13 cellular contexts compared by ENCODE assay signal in genomic region chr17:82018152-82019041, GRCh38. TPM values are rescaled to one million over a fixed set of nuclear protein-coding genes. Genes with fewer than 3 reads are reported as not detected.
A peak's percentile ranks its signal among the peaks of the same experiment; 100 is the strongest.
DNase-seq lines count a peak whose midpoint lies in the region; ATAC-seq, FAIRE-seq and TF ChIP-seq lines count a peak whose summit lies in the region.
"Had no signal": no experiment of that assay in that cellular context is flagged by ENCODE, and none has a peak within 500 bp of the region (broad histone marks: within the 10 kb centered on the region; RNA-seq: fewer than 3 reads in every experiment).

No MANE protein-coding gene starts in this region.

- no peaks in the 10 kb centered on the region for H3K27me3 ChIP-seq in neuronal stem cell (ENCODE audit: control insufficient read depth in 3 of 3, insufficient read depth in 3 of 3, low read depth in 1 of 3, low read length in 3 of 3)
- H3K27me3 ChIP-seq: body of pancreas had no signal

- DNase-seq in NCI-H82 (lab: John Stamatoyannopoulos, UW): peak; percentile 28
- no peak for DNase-seq in NCI-H82 treated with DMSO at 0.1 percent for 48 hours (lab: John Stamatoyannopoulos, UW; ENCODE audit: unreplicated experiment)
- DNase-seq in NCI-H774 (lab: John Stamatoyannopoulos, UW): peak; percentile 63
- DNase-seq in neuronal stem cell (ENCODE audit: low spot score): no peak
- no peak for DNase-seq in H54 (ENCODE audit: insufficient read length, low spot score)
- DNase-seq: activated CD4-positive, alpha-beta T cell treated with anti-CD3 and anti-CD28 coated beads for 4 hours; effector memory CD8-positive, alpha-beta T cell; foreskin melanocyte; NCI-H1436 treated with DMSO at 0.1 percent for 48 hours; stimulated activated CD4-positive, alpha-beta T cell treated with anti-CD3 and anti-CD28 coated beads, Interleukin-4, amount 100 ng/mL, for 1 hour had no signal

- no peak overlapping the region for H3K27ac ChIP-seq in neuronal stem cell (replicated peaks; ENCODE audit: low read length)

- H3K9me3 ChIP-seq in neuronal stem cell (replicated peaks in 1 of 2; ENCODE audit: control insufficient read depth in 2 of 2, insufficient read depth in 1 of 2, low read depth in 1 of 2, low read length in 2 of 2): no peaks in the 10 kb centered on the region
- H3K9me3 ChIP-seq: body of pancreas had no signal

- peaks cover 6 to 27% of the 10 kb centered on the region in 2 donors for H3K36me3 ChIP-seq in neuronal stem cell (replicated peaks in 1 of 2; ENCODE audit: control insufficient read depth in 2 of 2, insufficient read depth in 2 of 2, low read length in 2 of 2)

- H2BK12ac ChIP-seq in neuronal stem cell (ENCODE audit: low read length): no peak overlapping the region

- H3K9ac ChIP-seq in neuronal stem cell (ENCODE audit: low read depth, low read length, poor library complexity): peak overlapping the region; percentile 21

- no peak overlapping the region for H3K23ac ChIP-seq in neuronal stem cell (ENCODE audit: low read depth, low read length, poor library complexity)

- H2AK5ac ChIP-seq in neuronal stem cell (ENCODE audit: low read depth, low read length): no peak overlapping the region

- ATAC-seq in GM18868 (IDR thresholded peaks at IDR 0.05; ENCODE audit: unreplicated experiment): no peak
- ATAC-seq: body of pancreas; effector memory CD8-positive, alpha-beta T cell; stimulated activated memory B cell treated with anti-CD40 and anti-IgM and Interleukin-4, amounts not matched to agents 10 μg/mL and 1 μg/mL and 100 μg/mL, for 72 hours had no signal

- no peak overlapping the region for H4K91ac ChIP-seq in neuronal stem cell (ENCODE audit: low read depth, low read length, poor library complexity)

- TF ChIP-seq POLR2A in H54 (IDR thresholded peaks at IDR 0.05; ENCODE audit: low read depth, low read length): no peak

- WGBS in neuronal stem cell (ENCODE audit: extremely low coverage in 2 of 2, insufficient read length in 2 of 2, insufficient replicate concordance in 1 of 2), 2 donors: no CpG with 5 or more reads among the region's 20 CpGs

- H2AFZ ChIP-seq in neuronal stem cell (ENCODE audit: low read length): no peak overlapping the region

- peak overlapping the region; percentile 43 for H4K8ac ChIP-seq in neuronal stem cell (ENCODE audit: low read depth, low read length)

- FAIRE-seq in H54 (lab: Jason Lieb, UNC): no peak

- no peak overlapping the region for H3K18ac ChIP-seq in neuronal stem cell (ENCODE audit: low read length)

- H2BK15ac ChIP-seq in neuronal stem cell (ENCODE audit: low read length): no peak overlapping the region

- H3K14ac ChIP-seq in neuronal stem cell (ENCODE audit: low read length): no peak overlapping the region

- no peak overlapping the region for H3K4me2 ChIP-seq in neuronal stem cell (ENCODE audit: insufficient read depth, low read length, poor library complexity, severe bottlenecking)

- peaks cover 4 to 10% of the 10 kb centered on the region in 2 donors for H3K4me1 ChIP-seq in neuronal stem cell (ENCODE audit: control insufficient read depth in 2 of 2, insufficient read depth in 1 of 2, low read depth in 1 of 2, low read length in 2 of 2)

- no peak overlapping the region for H3K4ac ChIP-seq in neuronal stem cell (ENCODE audit: low read length)

- H2BK120ac ChIP-seq in neuronal stem cell (ENCODE audit: low read depth, low read length): peak overlapping the region; percentile 61

- H3K4me3 ChIP-seq in neuronal stem cell (ENCODE audit: low read length in 2 of 2): no peak overlapping the region
- H3K4me3 ChIP-seq: body of pancreas had no signal

- no peak overlapping the region for H2BK5ac ChIP-seq in neuronal stem cell (ENCODE audit: low read length)

- peaks cover 25% of the 10 kb centered on the region for H3K79me1 ChIP-seq in neuronal stem cell (ENCODE audit: low read depth, low read length)

RNA-seq across cellular contexts. Expression of gene CENPX, which starts 4.3 kb away (rescaled TPM):
- 45.1 TPM for polyA plus RNA-seq in neuronal stem cell (2013, experiment 1 of 2)
- polyA plus RNA-seq in neuronal stem cell (2013, experiment 2 of 2): 45.1 TPM

RNA-seq across cellular contexts. Expression of gene LRRC45, which starts 4.7 kb away (rescaled TPM):
- 13.2 TPM for polyA plus RNA-seq in neuronal stem cell (2013, experiment 1 of 2)
- 12.5 TPM for polyA plus RNA-seq in neuronal stem cell (2013, experiment 2 of 2)

RNA-seq across cellular contexts. Expression of gene RAC3, which starts 13.1 kb away (rescaled TPM):
- 61.3 TPM for polyA plus RNA-seq in neuronal stem cell (2013, experiment 1 of 2)
- polyA plus RNA-seq in neuronal stem cell (2013, experiment 2 of 2): 55.7 TPM

RNA-seq across cellular contexts. Expression of gene DCXR, which starts 19.1 kb away (rescaled TPM):
- polyA plus RNA-seq in neuronal stem cell (2013, experiment 1 of 2): 72.9 TPM
- polyA plus RNA-seq in neuronal stem cell (2013, experiment 2 of 2): 72.2 TPM

RNA-seq across cellular contexts. Expression of gene RFNG, which starts 33.2 kb away (rescaled TPM):
- polyA plus RNA-seq in neuronal stem cell (2013, experiment 1 of 2): 25.7 TPM
- polyA plus RNA-seq in neuronal stem cell (2013, experiment 2 of 2): 26.2 TPM

Comparison
In these comparisons a context has a peak if more than half of its experiments do, and no peak if none do; other contexts are left out.
1. DNase-seq: peak in NCI-H82 (single experiment) and NCI-H774 (single experiment); none in NCI-H82 treated with DMSO at 0.1 percent for 48 hours (single experiment), neuronal stem cell (single experiment) and H54 (single experiment).